ENCODE assay signal across 26 cellular contexts in genomic region chr6:73630401-73630800, GRCh38.
"Had no signal": no experiment of that assay in that cellular context is flagged by ENCODE, and none has a peak within 500 bp of the region (broad histone marks: within the 10 kb centered on the region; RNA-seq: fewer than 3 reads in every experiment).

No MANE protein-coding gene starts in this region.

- H3K9me3 ChIP-seq: colonic mucosa, esophagus squamous epithelium, gastroesophageal sphincter, heart right ventricle had no signal

- H3K27me3 ChIP-seq: brain microvascular endothelial cell, colonic mucosa, esophagus squamous epithelium, gastroesophageal sphincter, heart right ventricle had no signal

- H3K4me3 Mint-ChIP-seq: activated B cell treated with CpG ODN at 0.5 μM for 24 hours; activated CD8-positive, alpha-beta T cell treated with anti-CD3 and anti-CD28 coated beads for 36 hours; activated naive CD8-positive, alpha-beta T cell; activated T-cell treated with anti-CD3 and anti-CD28 coated beads, Interleukin-2, amount 50 U/mL, for 4 hours; activated T-helper 17 cell treated with anti-CD3 and anti-CD28 coated beads, Interleukin-2, amount 50 U/mL, for 72 hours had no signal

- ATAC-seq: activated CD4-positive, CD25-positive, alpha-beta regulatory T cell treated with anti-CD3 and anti-CD28 coated beads, Interleukin-2, amount 50 U/mL, for 24 hours; activated CD8-positive, alpha-beta T cell treated with anti-CD3 and anti-CD28 coated beads for 36 hours; activated T-cell treated with anti-CD3 and anti-CD28 coated beads, Interleukin-2, amount 50 U/mL, for 4 hours; activated T-helper 17 cell treated with anti-CD3 and anti-CD28 coated beads, Interleukin-2, amount 50 U/mL, for 72 hours; gastroesophageal sphincter; heart right ventricle had no signal

- DNase-seq: activated B cell treated with CpG ODN at 0.5 μM for 24 hours; activated CD4-positive, alpha-beta T cell treated with anti-CD3 and anti-CD28 coated beads for 48 hours; activated CD4-positive, alpha-beta T cell treated with anti-CD3 and anti-CD28 coated beads, Interleukin-2, amount 50 U/mL, for 1 hour; activated CD4-positive, alpha-beta T cell treated with anti-CD3 and anti-CD28 coated beads, Interleukin-2, amount 50 U/mL, for 48 hours; activated CD8-positive, alpha-beta memory T cell treated with anti-CD3 and anti-CD28 coated beads for 24 hours; activated CD8-positive, alpha-beta T cell treated with anti-CD3 and anti-CD28 coated beads for 36 hours; activated effector memory CD4-positive, alpha-beta T cell treated with Interleukin-2 at 50 U/mL for 16 hours; activated gamma-delta T cell treated with Interleukin-2 at 50 U/mL for 16 hours; activated naive CD4-positive, alpha-beta T cell treated with anti-CD3 and anti-CD28 coated beads, Interleukin-2, amount 50 U/mL, for 16 hours; activated naive CD4-positive, alpha-beta T cell treated with Interleukin-2 at 50 U/mL for 16 hours; activated T-cell treated with anti-CD3 and anti-CD28 coated beads, Interleukin-2, amount 50 U/mL, for 4 hours; amniotic stem cell; anterior cingulate cortex; brain microvascular endothelial cell; caudate nucleus; colonic mucosa; effector CD8-positive, alpha-beta T cell; esophagus squamous epithelium; foreskin melanocyte; heart right ventricle; T-helper 2 cell had no signal

- H3K4me1 ChIP-seq: colonic mucosa, esophagus squamous epithelium, gastroesophageal sphincter, heart right ventricle had no signal

- H3K4me1 Mint-ChIP-seq: activated B cell treated with CpG ODN at 0.5 μM for 24 hours; activated T-helper 17 cell treated with anti-CD3 and anti-CD28 coated beads, Interleukin-2, amount 50 U/mL, for 72 hours had no signal

- H3K27ac Mint-ChIP-seq: activated B cell treated with CpG ODN at 0.5 μM for 24 hours; activated CD8-positive, alpha-beta T cell treated with anti-CD3 and anti-CD28 coated beads for 36 hours; activated naive CD8-positive, alpha-beta T cell; activated T-helper 17 cell treated with anti-CD3 and anti-CD28 coated beads, Interleukin-2, amount 50 U/mL, for 72 hours had no signal

- H3K4me3 ChIP-seq: colonic mucosa, esophagus squamous epithelium, gastroesophageal sphincter, heart right ventricle had no signal

- H3K9me3 Mint-ChIP-seq: activated B cell treated with CpG ODN at 0.5 μM for 24 hours; activated CD8-positive, alpha-beta T cell treated with anti-CD3 and anti-CD28 coated beads for 36 hours; activated T-cell treated with anti-CD3 and anti-CD28 coated beads, Interleukin-2, amount 50 U/mL, for 4 hours; activated T-helper 17 cell treated with anti-CD3 and anti-CD28 coated beads, Interleukin-2, amount 50 U/mL, for 72 hours had no signal

- H3K27ac ChIP-seq: brain microvascular endothelial cell, colonic mucosa, epithelial cell of prostate, esophagus squamous epithelium, gastroesophageal sphincter, heart right ventricle had no signal

- H3K27me3 Mint-ChIP-seq: activated B cell treated with CpG ODN at 0.5 μM for 24 hours; activated CD8-positive, alpha-beta T cell treated with anti-CD3 and anti-CD28 coated beads for 36 hours; activated naive CD8-positive, alpha-beta T cell; activated T-helper 17 cell treated with anti-CD3 and anti-CD28 coated beads, Interleukin-2, amount 50 U/mL, for 72 hours had no signal
